ENCODE assay signal across 12 cellular contexts in the genomic region with DNA sequence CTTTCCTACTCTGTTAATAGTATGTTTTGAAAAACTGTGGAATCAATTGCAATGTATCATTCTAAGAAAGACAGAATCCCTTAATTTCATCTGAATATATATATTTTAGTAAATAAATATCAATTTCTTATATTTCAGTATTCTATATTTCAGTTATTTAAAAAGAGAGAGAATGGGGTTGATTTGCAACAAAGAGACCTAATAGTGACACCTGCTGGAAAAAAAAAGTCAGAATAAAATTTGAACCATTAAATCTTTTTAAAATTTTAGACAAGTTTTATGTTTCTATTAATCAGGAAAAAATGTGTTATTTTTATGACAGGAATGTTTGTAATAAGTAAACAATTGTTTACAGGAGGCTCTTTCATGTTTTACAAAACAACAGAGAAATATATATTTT. TPM values are rescaled to one million over a fixed set of nuclear protein-coding genes. Genes with fewer than 3 reads are reported as not detected.
A peak's percentile ranks its signal among the peaks of the same experiment; 100 is the strongest.
DNase-seq lines count a peak whose midpoint lies in the region; ATAC-seq and TF ChIP-seq lines count a peak whose summit lies in the region.
"Had no signal": no experiment of that assay in that cellular context is flagged by ENCODE, and none has a peak within 500 bp of the region (broad histone marks: within the 10 kb centered on the region; RNA-seq: fewer than 3 reads in every experiment).

No MANE protein-coding gene starts in this region.

- ATAC-seq in GM18861 (IDR thresholded peaks at IDR 0.05; ENCODE audit: unreplicated experiment): no peak

- H3K36me3 Mint-ChIP-seq in nephron progenitor cell (ENCODE audit: low read depth): no peaks in the 10 kb centered on the region
- no peaks in the 10 kb centered on the region for H3K36me3 Mint-ChIP-seq in activated T-helper 1 cell treated with anti-CD3 and anti-CD28 coated beads, Interleukin-12 subunit alpha, Interleukin-12 subunit beta, Interleukin-2, Interleukin-4 antibody, amounts not matched to agents 30 ng/mL and 10 ng/mL and 1 ng/mL, durations not matched to agents 14 hours and 24 hours and 36 hours (ENCODE audit: low read depth)
- H3K36me3 Mint-ChIP-seq: activated naive CD8-positive, alpha-beta T cell treated with anti-CD3 and anti-CD28 coated beads for 36 hours had no signal

- H3K9ac ChIP-seq in MM.1S (ENCODE audit: low read length): no peak overlapping the region

- no peaks in the 10 kb centered on the region for H3K27me3 ChIP-seq in MM.1S (replicated peaks; ENCODE audit: insufficient read depth, low read length)

- no peak overlapping the region for H3K27ac ChIP-seq in MM.1S (ENCODE audit: low read length)
- H3K27ac ChIP-seq: SK-N-MC had no signal

- no peaks in the 10 kb centered on the region for H3F3A ChIP-seq in MM.1S (ENCODE audit: insufficient read depth, low read length)

- H3K9me2 ChIP-seq in MM.1S (replicated peaks; ENCODE audit: insufficient read depth, low read length): no peaks in the 10 kb centered on the region

- H3K4me1 Mint-ChIP-seq in nephron progenitor cell: no peaks in the 10 kb centered on the region
- H3K4me1 Mint-ChIP-seq in activated T-helper 1 cell treated with anti-CD3 and anti-CD28 coated beads, Interleukin-12 subunit alpha, Interleukin-12 subunit beta, Interleukin-2, Interleukin-4 antibody, amounts not matched to agents 30 ng/mL and 10 ng/mL and 1 ng/mL, durations not matched to agents 14 hours and 24 hours and 36 hours (ENCODE audit: low read depth): no peaks in the 10 kb centered on the region
- H3K4me1 Mint-ChIP-seq: activated naive CD8-positive, alpha-beta T cell treated with anti-CD3 and anti-CD28 coated beads for 36 hours had no signal

- intact Hi-C loops in activated T-helper 1 cell treated with anti-CD3 and anti-CD28 coated beads, Interleukin-12 subunit alpha, Interleukin-12 subunit beta, Interleukin-2, Interleukin-4 antibody, amounts not matched to agents 30 ng/mL and 10 ng/mL and 1 ng/mL, durations not matched to agents 14 hours and 24 hours and 36 hours (cut with micrococcal nuclease): loop anchor here (1.0 to 5.0 kb wide), 5 partner anchors 116 to 1011 kb away; no protein-coding TSS in a partner anchor

- peak; percentile 16 for DNase-seq in DMS53 (lab: John Stamatoyannopoulos, UW)
- DNase-seq in DMS53 treated with DMSO at 0.1 percent for 48 hours (lab: John Stamatoyannopoulos, UW; ENCODE audit: unreplicated experiment): no peak
- peak; percentile 20 for DNase-seq in MM.1S
- peak; percentile 37 for DNase-seq in choroid plexus epithelial cell (ENCODE audit: low read depth)
- no peak for DNase-seq in nephron progenitor cell
- DNase-seq in NCI-H2107 treated with DMSO at 0.1 percent for 48 hours (lab: John Stamatoyannopoulos, UW; ENCODE audit: unreplicated experiment): no peak
- no peak for DNase-seq in activated T-helper 1 cell treated with anti-CD3 and anti-CD28 coated beads, Interleukin-12 subunit alpha, Interleukin-12 subunit beta, Interleukin-2, Interleukin-4 antibody, amounts not matched to agents 30 ng/mL and 10 ng/mL and 1 ng/mL, durations not matched to agents 14 hours and 24 hours and 36 hours (ENCODE audit: low spot score)
- DNase-seq: activated naive CD8-positive, alpha-beta T cell treated with anti-CD3 and anti-CD28 coated beads for 36 hours; kidney glomerular epithelial cell; stimulated activated CD4-positive, alpha-beta T cell treated with anti-CD3 and anti-CD28 coated beads, Interleukin-2, amount 100 ng/mL, for 48 hours had no signal

- H3K79me2 ChIP-seq in MM.1S (ENCODE audit: low read length): no peaks in the 10 kb centered on the region

- no peaks in the 10 kb centered on the region for H4K20me1 ChIP-seq in MM.1S (ENCODE audit: insufficient read depth, low read length)

- H2AFZ ChIP-seq in MM.1S (ENCODE audit: low read length): no peak overlapping the region

- no peak overlapping the region for H3K4me2 ChIP-seq in MM.1S (ENCODE audit: low read depth, low read length)

- TF ChIP-seq CTCF in MM.1S (IDR thresholded peaks at IDR 0.05; ENCODE audit: low read length) (peak; percentile 17; the same call in 1 of the 2 replicates), choroid plexus epithelial cell (conservative IDR thresholded peaks at IDR 0.05; ENCODE audit: low read depth, low read length) (peak; percentile 36), nephron progenitor cell (IDR thresholded peaks at IDR 0.05) (peak; percentile 38)

- no peaks in the 10 kb centered on the region for H3K36me3 ChIP-seq in MM.1S (replicated peaks; ENCODE audit: insufficient read depth, low read length)

- no peaks in the 10 kb centered on the region for H3K9me3 Mint-ChIP-seq in nephron progenitor cell
- no peaks in the 10 kb centered on the region for H3K9me3 Mint-ChIP-seq in activated T-helper 1 cell treated with anti-CD3 and anti-CD28 coated beads, Interleukin-12 subunit alpha, Interleukin-12 subunit beta, Interleukin-2, Interleukin-4 antibody, amounts not matched to agents 30 ng/mL and 10 ng/mL and 1 ng/mL, durations not matched to agents 14 hours and 24 hours and 36 hours
- H3K9me3 Mint-ChIP-seq: activated naive CD8-positive, alpha-beta T cell treated with anti-CD3 and anti-CD28 coated beads for 36 hours had no signal

- H3K4me3 Mint-ChIP-seq in nephron progenitor cell: no peak overlapping the region
- no peak overlapping the region for H3K4me3 Mint-ChIP-seq in activated T-helper 1 cell treated with anti-CD3 and anti-CD28 coated beads, Interleukin-12 subunit alpha, Interleukin-12 subunit beta, Interleukin-2, Interleukin-4 antibody, amounts not matched to agents 30 ng/mL and 10 ng/mL and 1 ng/mL, durations not matched to agents 14 hours and 24 hours and 36 hours
- H3K4me3 Mint-ChIP-seq: activated naive CD8-positive, alpha-beta T cell treated with anti-CD3 and anti-CD28 coated beads for 36 hours had no signal

- peaks cover 7% of the 10 kb centered on the region for H3K27me3 Mint-ChIP-seq in nephron progenitor cell (ENCODE audit: low read depth, poor library complexity)
- peaks cover 15% of the 10 kb centered on the region for H3K27me3 Mint-ChIP-seq in activated T-helper 1 cell treated with anti-CD3 and anti-CD28 coated beads, Interleukin-12 subunit alpha, Interleukin-12 subunit beta, Interleukin-2, Interleukin-4 antibody, amounts not matched to agents 30 ng/mL and 10 ng/mL and 1 ng/mL, durations not matched to agents 14 hours and 24 hours and 36 hours (ENCODE audit: insufficient read depth)
- H3K27me3 Mint-ChIP-seq: activated naive CD8-positive, alpha-beta T cell treated with anti-CD3 and anti-CD28 coated beads for 36 hours had no signal

- H3K4me1 ChIP-seq in MM.1S (ENCODE audit: low read length): no peaks in the 10 kb centered on the region

- H3K27ac Mint-ChIP-seq in nephron progenitor cell: no peak overlapping the region
- H3K27ac Mint-ChIP-seq in activated T-helper 1 cell treated with anti-CD3 and anti-CD28 coated beads, Interleukin-12 subunit alpha, Interleukin-12 subunit beta, Interleukin-2, Interleukin-4 antibody, amounts not matched to agents 30 ng/mL and 10 ng/mL and 1 ng/mL, durations not matched to agents 14 hours and 24 hours and 36 hours: no peak overlapping the region
- H3K27ac Mint-ChIP-seq: activated naive CD8-positive, alpha-beta T cell treated with anti-CD3 and anti-CD28 coated beads for 36 hours had no signal

- no peak overlapping the region for H3K4me3 ChIP-seq in MM.1S (ENCODE audit: low read length)
- no peak overlapping the region for H3K4me3 ChIP-seq in choroid plexus epithelial cell (ENCODE audit: low read depth, low read length)
- H3K4me3 ChIP-seq: SK-N-MC had no signal

- no peaks in the 10 kb centered on the region for H3K9me3 ChIP-seq in MM.1S (replicated peaks; ENCODE audit: insufficient read depth, low read length)

RNA-seq across cellular contexts. Expression of a gene that starts 20.7 kb away (rescaled TPM):
- total RNA-seq in activated T-helper 1 cell treated with anti-CD3 and anti-CD28 coated beads, Interleukin-12 subunit alpha, Interleukin-12 subunit beta, Interleukin-2, Interleukin-4 antibody, amounts not matched to agents 30 ng/mL and 10 ng/mL and 1 ng/mL, durations not matched to agents 14 hours and 24 hours and 36 hours: 41.4 and 43.7 TPM in 2 replicates

RNA-seq across cellular contexts. Expression of a gene that starts 59.5 kb away (rescaled TPM):
- total RNA-seq in activated T-helper 1 cell treated with anti-CD3 and anti-CD28 coated beads, Interleukin-12 subunit alpha, Interleukin-12 subunit beta, Interleukin-2, Interleukin-4 antibody, amounts not matched to agents 30 ng/mL and 10 ng/mL and 1 ng/mL, durations not matched to agents 14 hours and 24 hours and 36 hours: not detected in 2 replicates
- total RNA-seq: activated naive CD8-positive, alpha-beta T cell treated with anti-CD3 and anti-CD28 coated beads for 36 hours had no signal

Comparison
In these comparisons a context has a peak if more than half of its experiments do, and no peak if none do; other contexts are left out.
1. DNase-seq: peak in DMS53 (single experiment), MM.1S (single experiment) and choroid plexus epithelial cell (single experiment); none in DMS53 treated with DMSO at 0.1 percent for 48 hours (single experiment), nephron progenitor cell (single experiment), NCI-H2107 treated with DMSO at 0.1 percent for 48 hours (single experiment) and activated T-helper 1 cell treated with anti-CD3 and anti-CD28 coated beads, Interleukin-12 subunit alpha, Interleukin-12 subunit beta, Interleukin-2, Interleukin-4 antibody, amounts not matched to agents 30 ng/mL and 10 ng/mL and 1 ng/mL, durations not matched to agents 14 hours and 24 hours and 36 hours (single experiment).
2. Peak in every context shown above with its lines, with median percentiles within 50 percentile points of each other: CTCF ChIP-seq.